Comparison of ENCODE assay signal across 31 cellular contexts in the genomic region with DNA sequence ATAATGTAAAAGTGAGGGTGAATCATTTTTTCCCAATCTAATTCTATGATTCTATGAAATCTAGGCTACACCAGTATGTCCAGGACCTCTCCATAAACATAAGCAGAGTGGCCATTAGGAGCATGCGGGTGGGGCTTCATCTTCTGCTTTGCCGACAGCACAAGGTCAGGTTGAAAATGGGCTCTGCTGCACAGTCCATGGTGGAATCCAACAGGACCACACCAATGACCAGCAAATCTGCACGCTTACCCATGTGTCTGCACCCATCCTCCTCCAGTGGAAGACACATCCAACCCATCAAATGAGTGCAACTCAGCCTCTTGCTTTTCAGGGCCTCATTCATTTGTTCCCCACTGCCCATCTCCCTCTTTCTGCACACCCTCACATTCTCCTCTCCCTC. TPM values are rescaled to one million over a fixed set of nuclear protein-coding genes. Genes with fewer than 3 reads are reported as not detected.
"Had no signal": no experiment of that assay in that cellular context is flagged by ENCODE, and none has a peak within 500 bp of the region (broad histone marks: within the 10 kb centered on the region; RNA-seq: fewer than 3 reads in every experiment).

No MANE protein-coding gene starts in this region.

- H3K9me3 Mint-ChIP-seq: stimulated activated naive CD8-positive, alpha-beta T cell treated with anti-CD3 and anti-CD28 coated beads, Interleukin-15, Interleukin-2, amounts not matched to agents 100 ng/mL and 50 ng/mL, for 24 hours; type B pancreatic cell had no signal

- H3K36me3 Mint-ChIP-seq: stimulated activated effector memory CD8-positive, alpha-beta T cell treated with anti-CD3 and anti-CD28 coated beads, Interleukin-12 subunit alpha, Interleukin-12 subunit beta, amount 100 ng/mL, for 72 hours; stimulated activated memory B cell treated with anti-CD40 and anti-IgM and Interleukin-4, amounts not matched to agents 10 μg/mL and 1 μg/mL and 100 μg/mL, for 72 hours; type B pancreatic cell had no signal

- H3K4me1 Mint-ChIP-seq: stimulated activated effector memory CD8-positive, alpha-beta T cell treated with anti-CD3 and anti-CD28 coated beads, Interleukin-12 subunit alpha, Interleukin-12 subunit beta, amount 100 ng/mL, for 72 hours; stimulated activated memory B cell treated with anti-CD40 and anti-IgM and Interleukin-4, amounts not matched to agents 10 μg/mL and 1 μg/mL and 100 μg/mL, for 72 hours; stimulated activated naive CD8-positive, alpha-beta T cell treated with anti-CD3 and anti-CD28 coated beads, Interleukin-15, amount 100 ng/mL, for 72 hours had no signal

- ATAC-seq: stimulated activated effector memory CD8-positive, alpha-beta T cell treated with anti-CD3 and anti-CD28 coated beads, Interleukin-12 subunit alpha, Interleukin-12 subunit beta, amount 100 ng/mL, for 72 hours; stimulated activated memory B cell treated with anti-CD40 and anti-IgM and Interleukin-4, amounts not matched to agents 10 μg/mL and 1 μg/mL and 100 μg/mL, for 72 hours; stimulated activated naive CD8-positive, alpha-beta T cell treated with anti-CD3 and anti-CD28 coated beads, Interleukin-15, amount 100 ng/mL, for 72 hours; stimulated activated naive CD8-positive, alpha-beta T cell treated with anti-CD3 and anti-CD28 coated beads, Interleukin-15, Interleukin-2, amounts not matched to agents 100 U/mL and 50 U/mL, for 24 hours; upper lobe of right lung had no signal

- DNase-seq: stimulated activated CD4-positive, alpha-beta T cell treated with anti-CD3 and anti-CD28 coated beads, Interleukin-2, amount 100 ng/mL, for 48 hours; stimulated activated CD4-positive, alpha-beta T cell treated with anti-CD3 and anti-CD28 coated beads, Interleukin-4, amount 100 ng/mL, for 1 hour; stimulated activated CD4-positive, alpha-beta T cell treated with anti-CD3 and anti-CD28 coated beads, Interleukin-4, amount 100 ng/mL, for 24 hours; stimulated activated CD4-positive, alpha-beta T cell treated with anti-CD3 and anti-CD28 coated beads, Interleukin-4, amount 100 ng/mL, for 4 hours; stimulated activated CD8-positive, alpha-beta memory T cell treated with anti-CD3 and anti-CD28 coated beads, Interleukin-4, amount 100 ng/mL, for 48 hours; stimulated activated naive CD4-positive, alpha-beta T cell; stimulated activated naive CD4-positive, alpha-beta T cell treated with Interleukin-2 at 50 U/mL for 16 hours; stimulated activated naive CD8-positive, alpha-beta T cell treated with anti-CD3 and anti-CD28 coated beads, Interleukin-15, amount 100 ng/mL, for 72 hours; stimulated activated naive CD8-positive, alpha-beta T cell treated with anti-CD3 and anti-CD28 coated beads, Interleukin-15, Interleukin-2, amounts not matched to agents 100 U/mL and 50 U/mL, for 24 hours; stomach; substantia nigra; testis; thyroid gland; tibial artery; transverse colon; trophoblast cell; upper lobe of left lung; upper lobe of right lung; uterus had no signal

- H3K4me3 Mint-ChIP-seq: stimulated activated effector memory CD8-positive, alpha-beta T cell treated with anti-CD3 and anti-CD28 coated beads, Interleukin-12 subunit alpha, Interleukin-12 subunit beta, amount 100 ng/mL, for 72 hours; stimulated activated memory B cell treated with anti-CD40 and anti-IgM and Interleukin-4, amounts not matched to agents 10 μg/mL and 1 μg/mL and 100 μg/mL, for 72 hours; stimulated activated naive CD8-positive, alpha-beta T cell treated with anti-CD3 and anti-CD28 coated beads, Interleukin-15, amount 100 ng/mL, for 72 hours; stimulated activated naive CD8-positive, alpha-beta T cell treated with anti-CD3 and anti-CD28 coated beads, Interleukin-15, Interleukin-2, amounts not matched to agents 100 ng/mL and 50 ng/mL, for 24 hours; type B pancreatic cell had no signal

- H3K27ac Mint-ChIP-seq: stimulated activated effector memory CD8-positive, alpha-beta T cell treated with anti-CD3 and anti-CD28 coated beads, Interleukin-12 subunit alpha, Interleukin-12 subunit beta, amount 100 ng/mL, for 72 hours; stimulated activated memory B cell treated with anti-CD40 and anti-IgM and Interleukin-4, amounts not matched to agents 10 μg/mL and 1 μg/mL and 100 μg/mL, for 72 hours; stimulated activated naive CD8-positive, alpha-beta T cell treated with anti-CD3 and anti-CD28 coated beads, Interleukin-15, amount 100 ng/mL, for 72 hours; stimulated activated naive CD8-positive, alpha-beta T cell treated with anti-CD3 and anti-CD28 coated beads, Interleukin-15, Interleukin-2, amounts not matched to agents 100 ng/mL and 50 ng/mL, for 24 hours; type B pancreatic cell had no signal

- H3K27ac ChIP-seq: stomach, suprapubic skin, testis, thoracic aorta, thyroid gland, tibial artery, tibial nerve, transverse colon, upper lobe of left lung, upper lobe of right lung, uterus, vagina had no signal

RNA-seq across cellular contexts. Expression of a gene that starts 43.3 kb away (rescaled TPM):
- total RNA-seq: stomach, subcutaneous adipose tissue, suprapubic skin, temporal lobe, thoracic aorta, thyroid gland, tibial nerve, transverse colon, upper lobe of left lung, upper lobe of right lung, ureter, urinary bladder, uterus, vagina had no signal
- polyA plus RNA-seq: stomach, urinary bladder had no signal
